Comparison of ENCODE assay signal across 8 cellular contexts in genomic region chr7:83468251-83468739, GRCh38.
DNase-seq lines count a peak whose midpoint lies in the region; ATAC-seq and TF ChIP-seq lines count a peak whose summit lies in the region.

No MANE protein-coding gene starts in this region.

- intact Hi-C loops in stomach (cut with DNase I; ENCODE audit: low total_unique reads), result no loop called here

- 12 to 19% (median 19%) methylated on average over 2 of the region's 2 CpGs for WGBS in stomach, 5 donors

- peak; percentile 93 for DNase-seq in AG09319 (ENCODE audit: extremely low read depth, low read depth)
- DNase-seq in NCI-H146 treated with DMSO at 0.1 percent for 48 hours (lab: John Stamatoyannopoulos, UW; ENCODE audit: unreplicated experiment), result peak; percentile 29
- peak in 51 of 58 donors; percentile 5 to 84 (median 41) for DNase-seq in anterior cingulate cortex (lab: John Stamatoyannopoulos, UW)
- DNase-seq in hippocampal formation (lab: John Stamatoyannopoulos, UW), result peak; percentile 7 to 13
- DNase-seq in stomach, result peak; percentile 83

- ATAC-seq in GM18519 (IDR thresholded peaks at IDR 0.05; ENCODE audit: low FRiP score, unreplicated experiment) (peak; percentile 81), HG03039 (IDR thresholded peaks at IDR 0.05; ENCODE audit: unreplicated experiment) (peak; percentile 97), HG02571 (IDR thresholded peaks at IDR 0.05; ENCODE audit: unreplicated experiment) (no peak)

- TF ChIP-seq EP300 in stomach (IDR thresholded peaks at IDR 0.05), result no peak

- H3K27ac ChIP-seq in stomach, result no peak overlapping the region

- no peak overlapping the region for H3K4me3 ChIP-seq in stomach

- TF ChIP-seq CTCF in AG09319 (IDR thresholded peaks at IDR 0.05; ENCODE audit: low read depth, low read length), result no peak; the same call in 1 of the 2 replicates
- no peak for TF ChIP-seq CTCF in stomach (IDR thresholded peaks at IDR 0.05)

- no peaks in the 10 kb centered on the region for H3K36me3 ChIP-seq in stomach

- peaks cover 0 to 14% (median 0%) of the 10 kb centered on the region in 4 donors for H3K4me1 ChIP-seq in stomach

- TF ChIP-seq POLR2A in stomach (IDR thresholded peaks at IDR 0.05), result no peak

- no peaks in the 10 kb centered on the region for H3K27me3 ChIP-seq in stomach

- no peaks in the 10 kb centered on the region for H3K9me3 ChIP-seq in stomach

Comparison
In these comparisons a context has a peak if more than half of its experiments do, and no peak if none do; other contexts are left out.
1. DNase-seq: peak in every context shown above with its lines; median percentile 93 in AG09319; 83 in stomach; 41 in anterior cingulate cortex; 29 in NCI-H146 treated with DMSO at 0.1 percent for 48 hours; 10 in hippocampal formation.